14 cellular contexts compared by ENCODE assay signal in the genomic region with DNA sequence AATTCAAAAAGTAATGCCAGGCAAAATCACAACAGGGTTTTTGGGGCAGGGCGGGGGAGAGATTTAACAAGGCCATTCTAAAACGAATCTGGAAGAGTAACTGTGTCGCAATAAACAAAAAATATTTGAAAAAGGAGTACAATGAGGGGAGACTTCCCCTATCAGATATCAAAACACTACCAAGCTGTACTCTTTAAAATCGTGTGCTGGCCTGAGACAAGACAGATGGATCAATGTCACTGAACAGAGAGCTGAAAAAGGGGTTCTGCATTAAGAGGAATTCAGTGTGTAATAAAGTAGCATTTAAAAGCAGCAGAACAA.
"Had no signal": no experiment of that assay in that cellular context is flagged by ENCODE, and none has a peak within 500 bp of the region (broad histone marks: within the 10 kb centered on the region; RNA-seq: fewer than 3 reads in every experiment).

No MANE protein-coding gene starts in this region.

- H3K27me3 ChIP-seq: ascending aorta, cardiac muscle cell, heart right ventricle, left lung, ovary had no signal

- H3K36me3 Mint-ChIP-seq: memory B cell, neural progenitor cell had no signal

- H2AFZ ChIP-seq: neural progenitor cell had no signal

- H3K4me2 ChIP-seq: neural progenitor cell had no signal

- H3K9me3 Mint-ChIP-seq: activated T-cell treated with anti-CD3 and anti-CD28 coated beads, Interleukin-2, amount 50 U/mL, for 4 hours; memory B cell; neural progenitor cell; stimulated activated naive CD8-positive, alpha-beta T cell treated with anti-CD3 and anti-CD28 coated beads, Interleukin-15, amount 100 ng/mL, for 72 hours had no signal

- DNase-seq: activated CD4-positive, alpha-beta T cell treated with anti-CD3 and anti-CD28 coated beads, Interleukin-2, amount 50 U/mL, for 4 hours; activated CD4-positive, CD25-positive, alpha-beta regulatory T cell treated with anti-CD3 and anti-CD28 coated beads, Interleukin-2, amount 50 U/mL, for 72 hours; activated gamma-delta T cell treated with Interleukin-2 at 50 U/mL for 16 hours; activated T-cell treated with anti-CD3 and anti-CD28 coated beads, Interleukin-2, amount 50 U/mL, for 4 hours; heart right ventricle; left lung; ovary; stimulated activated CD4-positive, alpha-beta T cell treated with anti-CD3 and anti-CD28 coated beads, Interleukin-4, amount 100 ng/mL, for 1 hour; stimulated activated CD8-positive, alpha-beta memory T cell treated with anti-CD3 and anti-CD28 coated beads, Interleukin-4, amount 100 ng/mL, for 48 hours; stimulated activated naive CD8-positive, alpha-beta T cell treated with anti-CD3 and anti-CD28 coated beads, Interleukin-15, amount 100 ng/mL, for 72 hours had no signal

- H3K27ac Mint-ChIP-seq: memory B cell, neural progenitor cell had no signal

- H3K9me3 ChIP-seq: ascending aorta, heart right ventricle, left lung, ovary had no signal

- H3K4me3 ChIP-seq: ascending aorta, cardiac muscle cell, heart right ventricle, left lung, neural progenitor cell, ovary had no signal

- H3K9ac ChIP-seq: neural progenitor cell had no signal

- H3K4me3 Mint-ChIP-seq: activated T-cell treated with anti-CD3 and anti-CD28 coated beads, Interleukin-2, amount 50 U/mL, for 4 hours; memory B cell; neural progenitor cell; stimulated activated naive CD8-positive, alpha-beta T cell treated with anti-CD3 and anti-CD28 coated beads, Interleukin-15, amount 100 ng/mL, for 72 hours had no signal

- H3K4me1 ChIP-seq: ascending aorta, neural progenitor cell had no signal

- H3K27ac ChIP-seq: ascending aorta, heart right ventricle, neural progenitor cell, ovary had no signal

- ATAC-seq: heart right ventricle; stimulated activated naive CD8-positive, alpha-beta T cell treated with anti-CD3 and anti-CD28 coated beads, Interleukin-15, amount 100 ng/mL, for 72 hours had no signal

- H3K36me3 ChIP-seq: ascending aorta, cardiac muscle cell, heart right ventricle, left lung, neural progenitor cell, ovary had no signal
